In the genomic region with DNA sequence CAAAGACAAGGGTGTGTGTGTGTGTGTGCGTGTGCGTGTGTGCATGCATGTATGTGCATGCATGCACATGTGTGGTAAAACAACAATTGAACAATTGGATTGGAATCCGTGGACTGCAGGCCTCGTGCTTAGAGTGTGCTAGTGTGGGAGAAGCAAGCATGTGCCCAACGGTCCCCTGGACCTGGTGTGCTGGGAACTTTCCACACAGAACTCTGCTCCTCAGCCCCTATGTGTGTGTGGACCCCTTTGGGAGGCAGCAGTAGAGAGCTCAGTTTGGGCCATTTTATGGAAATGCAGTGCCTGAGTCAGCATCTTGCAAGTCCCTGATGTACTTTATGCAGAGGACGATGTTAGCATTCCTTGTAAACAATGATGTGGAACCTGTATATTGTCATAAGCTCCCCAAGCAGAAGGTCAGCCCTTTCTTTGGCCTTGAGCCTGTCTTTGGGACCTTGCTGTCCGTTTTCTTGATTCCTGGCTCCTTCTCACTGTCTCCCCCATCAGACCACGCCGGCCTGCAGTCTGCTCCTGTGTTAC, we compare ENCODE assay signal across 19 cellular contexts.
DNase-seq lines count a peak whose midpoint lies in the region; ATAC-seq, FAIRE-seq and TF ChIP-seq lines count a peak whose summit lies in the region.
"Had no signal": no experiment of that assay in that cellular context is flagged by ENCODE, and none has a peak within 500 bp of the region (broad histone marks: within the 10 kb centered on the region; RNA-seq: fewer than 3 reads in every experiment).

No MANE protein-coding gene starts in this region.

- H3K27me3 ChIP-seq in keratinocyte (ENCODE audit: control insufficient read depth, extremely low read depth, insufficient read depth, low read length): no peaks in the 10 kb centered on the region
- no peaks in the 10 kb centered on the region for H3K27me3 ChIP-seq in upper lobe of right lung

- FAIRE-seq in RCC 7860 (lab: Jason Lieb, UNC): peak; percentile 30
- no peak for FAIRE-seq in keratinocyte (lab: Jason Lieb, UNC)
- FAIRE-seq: D721Med had no signal

- no peak overlapping the region for H3K27ac Mint-ChIP-seq in osteocyte (ENCODE audit: unreplicated experiment)
- H3K27ac Mint-ChIP-seq: CD4-positive, CD25-positive, alpha-beta regulatory T cell had no signal

- TF ChIP-seq CTCF in keratinocyte (optimal IDR thresholded peaks at IDR 0.05 in 1 of 3, IDR thresholded peaks at IDR 0.05 in 1 of 3, conservative IDR thresholded peaks at IDR 0.05 in 1 of 3; ENCODE audit: extremely low read depth in 1 of 3, insufficient read depth in 2 of 3, low read length in 3 of 3) (no peak), osteocyte (IDR thresholded peaks at IDR 0.05) (no peak), upper lobe of right lung (IDR thresholded peaks at IDR 0.05) (no peak)

- H3K4me3 Mint-ChIP-seq in osteocyte (ENCODE audit: unreplicated experiment): no peak overlapping the region
- H3K4me3 Mint-ChIP-seq: B cell; CD4-positive, CD25-positive, alpha-beta regulatory T cell had no signal

- H4K20me1 ChIP-seq in keratinocyte (ENCODE audit: control insufficient read depth, extremely low read depth, insufficient read depth, low read length): no peaks in the 10 kb centered on the region

- no peaks in the 10 kb centered on the region for H3K9me3 Mint-ChIP-seq in osteocyte (ENCODE audit: unreplicated experiment)
- H3K9me3 Mint-ChIP-seq: CD4-positive, CD25-positive, alpha-beta regulatory T cell had no signal

- no peaks in the 10 kb centered on the region for H3K27me3 Mint-ChIP-seq in osteocyte (ENCODE audit: unreplicated experiment)
- H3K27me3 Mint-ChIP-seq: B cell; CD4-positive, CD25-positive, alpha-beta regulatory T cell had no signal

- no peak overlapping the region for H2AFZ ChIP-seq in keratinocyte (ENCODE audit: control insufficient read depth, low read length)
- H2AFZ ChIP-seq: GM23248 had no signal

- peaks cover 0 to 2% of the 10 kb centered on the region in 2 experiments for H3K36me3 ChIP-seq in keratinocyte (ENCODE audit: control insufficient read depth in 2 of 2, extremely low read depth in 1 of 2, insufficient read depth in 2 of 2, low read length in 2 of 2)
- no peaks in the 10 kb centered on the region for H3K36me3 ChIP-seq in upper lobe of right lung

- intact Hi-C loops in upper lobe of right lung (cut with DNase I): no loop called here

- DNase-seq in Caki2 (ENCODE audit: low read depth) (peak; percentile 72), RCC 7860 (ENCODE audit: low spot score) (peak; percentile 57), keratinocyte (ENCODE audit: low read depth, low spot score) (no peak), osteocyte (ENCODE audit: extremely low spot score, unreplicated experiment) (peak; percentile 40), upper lobe of right lung (no peak), OCI-M1 (lab: John Stamatoyannopoulos, UW) (no peak), NOMO-1 (lab: John Stamatoyannopoulos, UW; ENCODE audit: unreplicated experiment in 2 of 2) (no peak)
- DNase-seq: CD4-positive, CD25-positive, alpha-beta regulatory T cell; DMS79; GM23248; KG1; NCI-H1436; NCI-H2029 treated with DMSO at 0.1 percent for 48 hours; NCI-H748 treated with DMSO at 0.1 percent for 48 hours had no signal

- no peak overlapping the region for H3K9ac ChIP-seq in keratinocyte (ENCODE audit: control insufficient read depth, extremely low read depth, insufficient read depth, low read length)
- H3K9ac ChIP-seq: GM23248 had no signal

- H3K9me3 ChIP-seq in keratinocyte (ENCODE audit: control insufficient read depth, low read depth, low read length) (no peaks in the 10 kb centered on the region), upper lobe of right lung (no peaks in the 10 kb centered on the region)

- peaks cover 13% of the 10 kb centered on the region for H3K36me3 Mint-ChIP-seq in osteocyte (ENCODE audit: unreplicated experiment)

- in situ Hi-C loops in Caki2 (cut with HindIII; ENCODE audit: low pct_unique_long_range_greater_than_20kb, low sequenced_read_pairs): no loop called here

- no peak overlapping the region for H3K4me2 ChIP-seq in keratinocyte (ENCODE audit: control insufficient read depth, extremely low read depth, insufficient read depth, low read depth, low read length)

- dilution Hi-C loops in keratinocyte (cut with MboI; ENCODE audit: extremely low pct_ligation_motif_present, low sequenced_read_pairs): no loop called here

- H3K4me1 ChIP-seq in keratinocyte (ENCODE audit: control insufficient read depth, extremely low read depth, insufficient read depth, low read length): peaks cover 23% of the 10 kb centered on the region
- H3K4me1 ChIP-seq in upper lobe of right lung: peaks cover 6% of the 10 kb centered on the region

- H3K9me1 ChIP-seq in keratinocyte (ENCODE audit: control insufficient read depth, extremely low read depth, insufficient read depth, low read length): no peaks in the 10 kb centered on the region

- ATAC-seq in upper lobe of right lung: no peak
- ATAC-seq in GM18873 (IDR thresholded peaks at IDR 0.05; ENCODE audit: low FRiP score, unreplicated experiment): no peak
- ATAC-seq: HCT116, Right ventricle myocardium inferior had no signal

- H3K4me1 Mint-ChIP-seq in osteocyte (ENCODE audit: unreplicated experiment): peaks cover 11% of the 10 kb centered on the region

- no peaks in the 10 kb centered on the region for H3K79me2 ChIP-seq in keratinocyte (ENCODE audit: control insufficient read depth, insufficient read depth, low read length)

- H3K27ac ChIP-seq in keratinocyte (ENCODE audit: control insufficient read depth, insufficient read depth, low read length) (peak overlapping the region; percentile 13), upper lobe of right lung (no peak overlapping the region)
- H3K27ac ChIP-seq: GM23248 had no signal

- H3K4me3 ChIP-seq in keratinocyte (ENCODE audit: control insufficient read depth in 2 of 3, extremely low read depth in 1 of 3, insufficient read depth in 2 of 3, low read depth in 1 of 3, low read length in 3 of 3): no peak overlapping the region
- H3K4me3 ChIP-seq in upper lobe of right lung: no peak overlapping the region
- H3K4me3 ChIP-seq: GM23248 had no signal

Comparison
In these comparisons a context has a peak if more than half of its experiments do, and no peak if none do; other contexts are left out.
1. DNase-seq: peak in Caki2 (single experiment), RCC 7860 (single experiment) and osteocyte (single experiment); none in keratinocyte (single experiment), upper lobe of right lung (single experiment), OCI-M1 (single experiment) and NOMO-1 (0 of 2).